11 cellular contexts compared by ENCODE assay signal in the genomic region with DNA sequence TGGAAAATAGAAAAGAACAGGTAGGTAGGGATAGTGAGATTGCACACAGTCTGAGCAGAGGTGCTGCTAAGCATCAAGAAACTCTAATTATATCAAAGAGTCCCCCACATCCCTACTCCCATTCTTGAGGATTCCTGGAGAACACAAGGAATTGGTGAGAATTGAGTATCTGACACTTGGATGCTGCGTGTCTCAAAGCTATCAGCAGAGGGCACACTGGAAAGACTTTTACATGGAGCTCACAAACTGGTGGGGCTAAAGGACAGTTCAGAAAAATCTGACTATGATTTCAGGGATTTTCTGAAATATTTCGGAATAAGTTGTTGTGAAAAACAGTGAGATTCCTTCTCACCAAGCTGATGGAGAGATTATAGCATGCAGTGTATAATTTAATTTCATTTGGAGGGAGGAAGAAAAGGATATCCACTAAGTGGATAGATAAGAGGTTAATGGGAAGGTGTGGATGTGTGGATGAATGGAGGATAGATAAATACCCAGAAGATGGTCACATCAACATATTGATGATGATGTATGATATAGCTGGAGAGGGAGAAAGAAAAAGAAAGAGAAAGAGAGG.
A peak's percentile ranks its signal among the peaks of the same experiment; 100 is the strongest.
DNase-seq lines count a peak whose midpoint lies in the region; ATAC-seq and TF ChIP-seq lines count a peak whose summit lies in the region.
"Had no signal": no experiment of that assay in that cellular context is flagged by ENCODE, and none has a peak within 500 bp of the region (broad histone marks: within the 10 kb centered on the region; RNA-seq: fewer than 3 reads in every experiment).

No MANE protein-coding gene starts in this region.

- H3K36me3 Mint-ChIP-seq in activated CD4-positive, alpha-beta T cell treated with anti-CD3 and anti-CD28 coated beads, Interleukin-2, amount 10 ng/mL, durations not matched to agents 7 days and 5 days (ENCODE audit: low read depth) = no peaks in the 10 kb centered on the region
- H3K36me3 Mint-ChIP-seq: activated naive CD4-positive, alpha-beta T cell treated with anti-CD3 and anti-CD28 coated beads, Interleukin-2, amount 10 ng/mL, durations not matched to agents 7 days and 5 days had no signal

- no peaks in the 10 kb centered on the region for H3K27me3 Mint-ChIP-seq in activated CD4-positive, alpha-beta T cell treated with anti-CD3 and anti-CD28 coated beads, Interleukin-2, amount 10 ng/mL, durations not matched to agents 7 days and 5 days
- H3K27me3 Mint-ChIP-seq: activated naive CD4-positive, alpha-beta T cell treated with anti-CD3 and anti-CD28 coated beads, Interleukin-2, amount 10 ng/mL, durations not matched to agents 7 days and 5 days had no signal

- H2AFZ ChIP-seq in PC-3 (ENCODE audit: low read length) = no peak overlapping the region

- no peaks in the 10 kb centered on the region for H3K4me1 Mint-ChIP-seq in activated CD4-positive, alpha-beta T cell treated with anti-CD3 and anti-CD28 coated beads, Interleukin-2, amount 10 ng/mL, durations not matched to agents 7 days and 5 days
- H3K4me1 Mint-ChIP-seq: activated naive CD4-positive, alpha-beta T cell treated with anti-CD3 and anti-CD28 coated beads, Interleukin-2, amount 10 ng/mL, durations not matched to agents 7 days and 5 days had no signal

- H3K9me2 ChIP-seq in PC-3 (replicated peaks; ENCODE audit: low read length) = no peaks in the 10 kb centered on the region

- no peaks in the 10 kb centered on the region for H3K9me3 ChIP-seq in PC-3 (ENCODE audit: low read length)

- no peaks in the 10 kb centered on the region for H3K4me1 ChIP-seq in PC-3 (ENCODE audit: insufficient read depth, low read length)

- H3K9ac ChIP-seq in PC-3 (ENCODE audit: low read length) = no peak overlapping the region

- DNase-seq in ACHN = peak; percentile 3
- peak; percentile 42 for DNase-seq in PC-3
- DNase-seq in iPS-NIHi11 (ENCODE audit: low spot score) = peak; percentile 26
- no peak for DNase-seq in activated CD4-positive, alpha-beta T cell treated with anti-CD3 and anti-CD28 coated beads, Interleukin-2, amount 10 ng/mL, durations not matched to agents 7 days and 5 days
- DNase-seq: activated naive CD4-positive, alpha-beta T cell treated with anti-CD3 and anti-CD28 coated beads, Interleukin-2, amount 10 ng/mL, durations not matched to agents 7 days and 5 days; NCI-H2081 had no signal

- no peak overlapping the region for H3K4me2 ChIP-seq in PC-3 (ENCODE audit: low read length)

- no peak overlapping the region for H3K4me3 Mint-ChIP-seq in activated CD4-positive, alpha-beta T cell treated with anti-CD3 and anti-CD28 coated beads, Interleukin-2, amount 10 ng/mL, durations not matched to agents 7 days and 5 days
- H3K4me3 Mint-ChIP-seq: activated naive CD4-positive, alpha-beta T cell treated with anti-CD3 and anti-CD28 coated beads, Interleukin-2, amount 10 ng/mL, durations not matched to agents 7 days and 5 days had no signal

- no peaks in the 10 kb centered on the region for H3K36me3 ChIP-seq in PC-3 (ENCODE audit: low read depth, low read length)

- no peak overlapping the region for H3K4me3 ChIP-seq in PC-3 (ENCODE audit: low read length)
- H3K4me3 ChIP-seq: lung had no signal

- H3K79me2 ChIP-seq in PC-3 (ENCODE audit: low read length) = no peaks in the 10 kb centered on the region

- H3F3A ChIP-seq in PC-3 (ENCODE audit: low read length, unreplicated experiment) = no peaks in the 10 kb centered on the region

- no peak; the same call in 1 of the 2 replicates for ATAC-seq in PC-3
- ATAC-seq in HG03097 (IDR thresholded peaks at IDR 0.05; ENCODE audit: low FRiP score, unreplicated experiment) = no peak
- no peak for ATAC-seq in HG02642 (IDR thresholded peaks at IDR 0.05; ENCODE audit: poor library complexity, unreplicated experiment)
- no peak for ATAC-seq in esophagus mucosa

- no peak overlapping the region for H3K27ac Mint-ChIP-seq in activated CD4-positive, alpha-beta T cell treated with anti-CD3 and anti-CD28 coated beads, Interleukin-2, amount 10 ng/mL, durations not matched to agents 7 days and 5 days
- H3K27ac Mint-ChIP-seq: activated naive CD4-positive, alpha-beta T cell treated with anti-CD3 and anti-CD28 coated beads, Interleukin-2, amount 10 ng/mL, durations not matched to agents 7 days and 5 days had no signal

- H3K9me3 Mint-ChIP-seq in activated CD4-positive, alpha-beta T cell treated with anti-CD3 and anti-CD28 coated beads, Interleukin-2, amount 10 ng/mL, durations not matched to agents 7 days and 5 days = no peaks in the 10 kb centered on the region

- H3K27ac ChIP-seq in PC-3 (ENCODE audit: low read length) = no peak overlapping the region

- POLR2A ChIA-PET in PC-3 (lab: Charles Lee; ENCODE audit: unreplicated experiment) = interaction anchor here (0.7 kb wide), 1 partner anchor 618 kb away, joined by 3 read pairs; no protein-coding TSS in a partner anchor
- POLR2A ChIA-PET in activated CD4-positive, alpha-beta T cell treated with anti-CD3 and anti-CD28 coated beads, Interleukin-2, amount 10 ng/mL, durations not matched to agents 7 days and 5 days (lab: Charles Lee) = no interaction called here

- intact Hi-C loops in PC-3 (cut with micrococcal nuclease) = loop anchor here (5.0 to 10.0 kb wide), 2 partner anchors 340 to 1277 kb away; no protein-coding TSS in a partner anchor

- H3K27me3 ChIP-seq in PC-3 (ENCODE audit: low read length) = peaks cover 23% of the 10 kb centered on the region

- CTCF ChIA-PET in PC-3 (lab: Charles Lee) = no interaction called here
- CTCF ChIA-PET in activated CD4-positive, alpha-beta T cell treated with anti-CD3 and anti-CD28 coated beads, Interleukin-2, amount 10 ng/mL, durations not matched to agents 7 days and 5 days (lab: Charles Lee) = no interaction called here

- in situ Hi-C loops in ACHN (cut with HindIII; ENCODE audit: low pct_ligation_motif_present, low pct_unique_long_range_greater_than_20kb, low sequenced_read_pairs) = no loop called here

- no TSS peak for BruUV-seq in PC-3 (replicated peaks; lab: Mats Ljungman, UMichigan)

- no peaks in the 10 kb centered on the region for H4K20me1 ChIP-seq in PC-3 (ENCODE audit: low read length)

- TF ChIP-seq CTCF in GM12874 (IDR thresholded peaks at IDR 0.05; ENCODE audit: insufficient read depth, low read depth, low read length) = peak; percentile 53
- TF ChIP-seq CTCF in PC-3 (conservative IDR thresholded peaks at IDR 0.05; ENCODE audit: low read depth, low read length) = peak; percentile 63
